ENCODE assay signal across 22 cellular contexts in genomic region chr7:100011516-100011915, GRCh38. TPM values are rescaled to one million over a fixed set of nuclear protein-coding genes. Genes with fewer than 3 reads are reported as not detected.
DNase-seq lines count a peak whose midpoint lies in the region; ATAC-seq, FAIRE-seq and TF ChIP-seq lines count a peak whose summit lies in the region.
"Had no signal": no experiment of that assay in that cellular context is flagged by ENCODE, and none has a peak within 500 bp of the region (broad histone marks: within the 10 kb centered on the region; RNA-seq: fewer than 3 reads in every experiment).

No MANE protein-coding gene starts in this region.

- H3K4me3 ChIP-seq in liver (ENCODE audit: low read depth in 1 of 3, low read length in 3 of 3), result no peak overlapping the region
- H3K4me3 ChIP-seq in prostate gland, result no peak overlapping the region
- H3K4me3 ChIP-seq in Peyer's patch, result no peak overlapping the region

- intact Hi-C loops in natural killer cell (cut with micrococcal nuclease), result no loop called here
- intact Hi-C loops in prostate gland (cut with DNase I), result no loop called here

- H3K9me3 ChIP-seq in liver (ENCODE audit: control insufficient read depth in 4 of 4, low read length in 3 of 4), result no peaks in the 10 kb centered on the region
- H3K9me3 ChIP-seq in prostate gland, result no peaks in the 10 kb centered on the region
- no peaks in the 10 kb centered on the region for H3K9me3 ChIP-seq in Peyer's patch
- H3K9me3 ChIP-seq: BE2C had no signal

- 33% methylated on average over 3 of the region's 3 CpGs for WGBS in liver
- WGBS in prostate gland, result 36% methylated on average over 3 of the region's 3 CpGs

- FAIRE-seq in urothelium cell line (lab: Jason Lieb, UNC), result no peak
- FAIRE-seq: A204.1, G401.6 had no signal

- H3K4me1 ChIP-seq in liver (ENCODE audit: control insufficient read depth in 4 of 4, insufficient read depth in 4 of 4, low read length in 3 of 4) (peaks cover 14 to 56% (median 39%) of the 10 kb centered on the region in 4 donors), prostate gland (replicated peaks) (peaks cover 4% of the 10 kb centered on the region), Peyer's patch (peaks cover 0 to 4% (median 3%) of the 10 kb centered on the region in 4 donors)

- no peaks in the 10 kb centered on the region for H3K27me3 ChIP-seq in liver (ENCODE audit: control insufficient read depth in 4 of 4, insufficient read depth in 4 of 4, low read length in 3 of 4)
- H3K27me3 ChIP-seq in prostate gland (replicated peaks; ENCODE audit: insufficient read depth), result no peaks in the 10 kb centered on the region
- no peaks in the 10 kb centered on the region for H3K27me3 ChIP-seq in Peyer's patch

- TF ChIP-seq RAD21 in liver (IDR thresholded peaks at IDR 0.05), result peak; percentile 7 to 14

- H3K4me1 Mint-ChIP-seq in natural killer cell, result peaks cover 10 to 11% of the 10 kb centered on the region in 2 donors
- H3K4me1 Mint-ChIP-seq in natural killer cell treated with Interleukin-12 subunit alpha and Interleukin-12 subunit beta and Interleukin-15 and Interleukin-18, amount 100 ng/mL, for 72 hours (ENCODE audit: low read depth in 2 of 2), result peaks cover 6 to 12% of the 10 kb centered on the region in 2 donors

- TF ChIP-seq POLR2A in prostate gland (IDR thresholded peaks at IDR 0.05) (no peak), Peyer's patch (IDR thresholded peaks at IDR 0.05) (no peak)

- no peak overlapping the region for H3K27ac Mint-ChIP-seq in natural killer cell
- no peak overlapping the region for H3K27ac Mint-ChIP-seq in natural killer cell treated with Interleukin-12 subunit alpha and Interleukin-12 subunit beta and Interleukin-15 and Interleukin-18, amount 100 ng/mL, for 72 hours
- H3K27ac Mint-ChIP-seq: CD4-positive, CD25-positive, alpha-beta regulatory T cell had no signal

- ATAC-seq in natural killer cell (no peak), HG03095 (IDR thresholded peaks at IDR 0.05; ENCODE audit: unreplicated experiment) (no peak)
- no peak for ATAC-seq in natural killer cell treated with Interleukin-12 subunit alpha and Interleukin-12 subunit beta and Interleukin-15 and Interleukin-18, amount 100 ng/mL, for 72 hours
- ATAC-seq: PC-3 had no signal

- TF ChIP-seq CTCF in natural killer cell (IDR thresholded peaks at IDR 0.05), result no peak
- TF ChIP-seq CTCF in liver (IDR thresholded peaks at IDR 0.05; ENCODE audit: low read depth, low read length, missing input control), result no peak
- no peak for TF ChIP-seq CTCF in prostate gland (IDR thresholded peaks at IDR 0.05)
- no peak for TF ChIP-seq CTCF in Peyer's patch (IDR thresholded peaks at IDR 0.05)

- DNase-seq in natural killer cell (no peak), prostate gland (ENCODE audit: low spot score) (no peak), urothelium cell line (ENCODE audit: low spot score) (no peak), Peyer's patch (no peak)
- no peak for DNase-seq in natural killer cell treated with Interleukin-12 subunit alpha and Interleukin-12 subunit beta and Interleukin-15 and Interleukin-18, amount 100 ng/mL, for 72 hours (ENCODE audit: low spot score)
- DNase-seq: BE2C; CD4-positive, CD25-positive, alpha-beta regulatory T cell; COR-L47; DMS 273 treated with DMSO at 0.1 percent for 48 hours; HCEC 1CT; KG1; NCI-H1417 treated with DMSO at 0.1 percent for 48 hours; NCI-H187 treated with DMSO at 0.1 percent for 48 hours; NCI-H2227 treated with DMSO at 0.1 percent for 48 hours; NCI-H510A treated with DMSO at 0.1 percent for 48 hours; NCI-H82; PC-3; SIG-M5 had no signal

- H3K27ac ChIP-seq in liver (ENCODE audit: low read depth in 1 of 2, low read length in 2 of 2), result peak overlapping the region; percentile 71 to 78
- H3K27ac ChIP-seq in prostate gland, result peak overlapping the region; percentile 71 to 95
- no peak overlapping the region for H3K27ac ChIP-seq in Peyer's patch

- H3K36me3 ChIP-seq in liver (ENCODE audit: control insufficient read depth in 4 of 4, insufficient read depth in 3 of 4, low read depth in 1 of 4, low read length in 3 of 4) (no peaks in the 10 kb centered on the region), prostate gland (no peaks in the 10 kb centered on the region), Peyer's patch (no peaks in the 10 kb centered on the region)
- H3K36me3 ChIP-seq: BE2C had no signal

- no peaks in the 10 kb centered on the region for H3K9me3 Mint-ChIP-seq in natural killer cell
- no peaks in the 10 kb centered on the region for H3K9me3 Mint-ChIP-seq in natural killer cell treated with Interleukin-12 subunit alpha and Interleukin-12 subunit beta and Interleukin-15 and Interleukin-18, amount 100 ng/mL, for 72 hours
- H3K9me3 Mint-ChIP-seq: CD4-positive, CD25-positive, alpha-beta regulatory T cell had no signal

- H3K4me3 Mint-ChIP-seq in natural killer cell, result peak overlapping the region; percentile 13
- no peak overlapping the region for H3K4me3 Mint-ChIP-seq in natural killer cell treated with Interleukin-12 subunit alpha and Interleukin-12 subunit beta and Interleukin-15 and Interleukin-18, amount 100 ng/mL, for 72 hours

- no peaks in the 10 kb centered on the region for H3K36me3 Mint-ChIP-seq in natural killer cell
- H3K36me3 Mint-ChIP-seq in natural killer cell treated with Interleukin-12 subunit alpha and Interleukin-12 subunit beta and Interleukin-15 and Interleukin-18, amount 100 ng/mL, for 72 hours, result peaks cover 6% of the 10 kb centered on the region
- H3K36me3 Mint-ChIP-seq: CD4-positive, CD25-positive, alpha-beta regulatory T cell had no signal

- H3K9ac ChIP-seq in liver (ENCODE audit: low read depth in 1 of 2, low read length in 2 of 2), result no peak overlapping the region

- H3K27me3 Mint-ChIP-seq in natural killer cell (ENCODE audit: low read depth in 2 of 2), result peaks cover 5 to 6% of the 10 kb centered on the region in 2 donors
- H3K27me3 Mint-ChIP-seq in natural killer cell treated with Interleukin-12 subunit alpha and Interleukin-12 subunit beta and Interleukin-15 and Interleukin-18, amount 100 ng/mL, for 72 hours, result peaks cover 5 to 6% of the 10 kb centered on the region in 2 donors

TF ChIP-seq in liver, 16 proteins besides CTCF, POLR2A, EP300 and RAD21:
- TF ChIP-seq HNF4A (conservative IDR thresholded peaks at IDR 0.05) (peak; percentile 51 to 63), RXRA (IDR thresholded peaks at IDR 0.05) (peak; percentile 58 to 72), ATF3 (IDR thresholded peaks at IDR 0.05) (no peak), REST (IDR thresholded peaks at IDR 0.05) (peak; percentile 25), SP1 (IDR thresholded peaks at IDR 0.05) (peak; percentile 85), TAF1 (conservative IDR thresholded peaks at IDR 0.05) (peak; percentile 62)

RNA-seq across cellular contexts. Expression of gene ZKSCAN1, which starts 3.9 kb away (rescaled TPM):
- total RNA-seq in natural killer cell, result 10 to 100 TPM; 57.6 to 62.5 (median 60.8) TPM
- total RNA-seq in natural killer cell treated with Interleukin-12 subunit alpha and Interleukin-12 subunit beta and Interleukin-15 and Interleukin-18, amount 100 ng/mL, for 72 hours, result 10 to 100 TPM; 64.9 to 70.6 TPM
- 100 to 1,000 TPM in 1 of 2 donors, 10 to 100 TPM in 1; 20.5 to 117 TPM for total RNA-seq in liver
- polyA plus RNA-seq in liver, result 10 to 100 TPM; 11.8 to 39.7 TPM
- total RNA-seq in prostate gland, result 10 to 100 TPM; 75.8 to 86.5 TPM
- 10 to 100 TPM; 48.0 to 86.1 (median 73.5) TPM for total RNA-seq in Peyer's patch

RNA-seq across cellular contexts. Expression of gene AZGP1, which starts 35.7 kb away (rescaled TPM):
- total RNA-seq in natural killer cell (not detected), liver (100 to 1,000 TPM in 1 of 2 donors, 10 to 100 TPM in 1; 99.5 to 952 TPM), prostate gland (1,000 to 10,000 TPM; 1,167 to 4,716 TPM), Peyer's patch (10 to 100 TPM in 3 of 4 donors, 1 to 10 TPM in 1; 3.3 to 30.3 (median 19.3) TPM)
- not detected for total RNA-seq in natural killer cell treated with Interleukin-12 subunit alpha and Interleukin-12 subunit beta and Interleukin-15 and Interleukin-18, amount 100 ng/mL, for 72 hours
- 1,000 to 10,000 TPM; 1,348 to 2,721 TPM for polyA plus RNA-seq in liver
- total RNA-seq: CD4-positive, CD25-positive, alpha-beta regulatory T cell had no signal
- polyA plus RNA-seq: CD4-positive, CD25-positive, alpha-beta regulatory T cell had no signal

RNA-seq across cellular contexts. Expression of gene ZSCAN21, which starts 38.1 kb away (rescaled TPM):
- 1 to 10 TPM; 6.2 to 8.9 (median 7.2) TPM for total RNA-seq in natural killer cell
- 10 to 100 TPM in 1 of 2 donors, 1 to 10 TPM in 1; 8.7 to 11.0 TPM for total RNA-seq in natural killer cell treated with Interleukin-12 subunit alpha and Interleukin-12 subunit beta and Interleukin-15 and Interleukin-18, amount 100 ng/mL, for 72 hours
- 1 to 10 TPM; 8.5 to 8.6 TPM for total RNA-seq in liver
- 1 to 10 TPM; 4.6 to 5.3 TPM for polyA plus RNA-seq in liver
- 10 to 100 TPM; 24.6 to 38.0 TPM for total RNA-seq in prostate gland
- 10 to 100 TPM in 3 of 4 donors, 1 to 10 TPM in 1; 8.4 to 30.5 (median 12.0) TPM for total RNA-seq in Peyer's patch

Comparison
In these comparisons a context has a peak if more than half of its experiments do, and no peak if none do; other contexts are left out.
1. H3K27ac ChIP-seq: peak in liver (2 of 2) and prostate gland (2 of 2); none in Peyer's patch (0 of 4).
2. RNA of gene AZGP1, which starts 35.7 kb away (total RNA-seq): 1,167 to 4,716 TPM in prostate gland, 99.5 to 952 TPM in liver and 3.3 to 30.3 TPM in Peyer's patch; not detected in natural killer cell and not detected in natural killer cell treated with Interleukin-12 subunit alpha and Interleukin-12 subunit beta and Interleukin-15 and Interleukin-18, amount 100 ng/mL, for 72 hours; every median in the first group is over 4 times any median in the second.